16 cellular contexts compared by ENCODE assay signal in the genomic region with DNA sequence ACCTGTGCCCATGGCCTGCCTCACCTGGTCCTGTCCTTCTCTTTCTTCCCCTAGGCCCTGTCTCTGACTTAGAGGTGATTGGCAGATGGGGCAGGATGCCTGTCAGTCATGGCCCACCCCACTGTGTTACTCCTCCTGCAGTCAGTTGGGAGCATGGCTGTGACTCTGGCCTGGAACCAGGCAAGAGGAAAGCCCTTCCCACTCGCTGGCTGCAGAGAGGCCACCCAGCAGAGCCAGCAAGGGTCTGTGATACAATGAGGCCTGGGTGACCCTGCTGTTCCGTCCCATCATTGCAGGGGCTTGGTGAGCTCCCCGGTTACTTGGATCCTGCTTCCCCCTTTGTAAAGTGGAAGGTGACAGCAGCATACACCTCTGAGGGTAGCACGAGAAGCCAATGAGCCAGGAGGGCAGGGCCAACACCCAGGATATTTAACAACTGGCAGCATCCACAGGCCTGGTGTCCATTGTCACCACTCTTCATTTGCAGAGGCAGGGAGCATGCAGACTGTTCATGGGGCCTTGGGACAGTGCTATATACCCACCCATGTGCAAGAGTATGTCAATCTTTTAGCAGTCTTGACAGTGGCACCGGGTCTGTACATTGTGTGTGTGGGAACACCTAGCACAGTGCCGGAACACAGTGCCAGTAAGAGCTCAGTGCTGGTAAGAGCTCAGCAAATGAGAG.
DNase-seq lines count a peak whose midpoint lies in the region; ATAC-seq and TF ChIP-seq lines count a peak whose summit lies in the region.
"Had no signal": no experiment of that assay in that cellular context is flagged by ENCODE, and none has a peak within 500 bp of the region (broad histone marks: within the 10 kb centered on the region; RNA-seq: fewer than 3 reads in every experiment).

No MANE protein-coding gene starts in this region.

- no peak for ATAC-seq in sciatic nerve
- ATAC-seq in HG02642 (IDR thresholded peaks at IDR 0.05; ENCODE audit: poor library complexity, unreplicated experiment): no peak
- no peak for ATAC-seq in GM18868 (IDR thresholded peaks at IDR 0.05; ENCODE audit: unreplicated experiment)
- ATAC-seq: GM12878 had no signal

- peak overlapping the region; percentile 27; the same call in 1 of the 2 replicates for H3K4me2 ChIP-seq in BLaER1

- no peak for TF ChIP-seq EP300 in suprapubic skin (IDR thresholded peaks at IDR 0.05)

- no peak overlapping the region for H3K4me3 ChIP-seq in BLaER1
- no peak overlapping the region for H3K4me3 ChIP-seq in suprapubic skin
- H3K4me3 ChIP-seq: GM12878, HAP-1 had no signal

- no peak overlapping the region for H3K27ac ChIP-seq in BLaER1
- H3K27ac ChIP-seq in suprapubic skin: no peak overlapping the region
- H3K27ac ChIP-seq: C4-2B had no signal

- intact Hi-C loops in sciatic nerve (cut with DNase I): no loop called here

- peaks cover 20% of the 10 kb centered on the region for H3K4me1 ChIP-seq in BLaER1
- no peaks in the 10 kb centered on the region for H3K4me1 ChIP-seq in suprapubic skin
- H3K4me1 ChIP-seq: HAP-1 had no signal

- H3K36me3 ChIP-seq in BLaER1: no peaks in the 10 kb centered on the region
- H3K36me3 ChIP-seq in suprapubic skin: no peaks in the 10 kb centered on the region
- H3K36me3 ChIP-seq: HAP-1 had no signal

- 82% methylated on average over 3 of the region's 6 CpGs for WGBS in suprapubic skin

- no peak overlapping the region for H3K9ac ChIP-seq in BLaER1

- DNase-seq in mesenteric fat pad (ENCODE audit: low spot score) (peak; percentile 65), sciatic nerve (ENCODE audit: low spot score) (peak; percentile 15), suprapubic skin (ENCODE audit: low spot score in 2 of 2) (peak; percentile 20 to 29)
- DNase-seq: CD4-positive, CD25-positive, alpha-beta regulatory T cell; DMS 273 treated with DMSO at 0.1 percent for 48 hours; DMS79; EL; GDM1; GOT3; HFFc6 had no signal

- H3K9me3 ChIP-seq in BLaER1: peaks cover 31% of the 10 kb centered on the region
- peaks cover 16% of the 10 kb centered on the region for H3K9me3 ChIP-seq in suprapubic skin
- H3K9me3 ChIP-seq: HAP-1 had no signal

- TF ChIP-seq CTCF in suprapubic skin (IDR thresholded peaks at IDR 0.05): no peak

- H4K20me1 ChIP-seq in BLaER1: no peaks in the 10 kb centered on the region

- no peaks in the 10 kb centered on the region for H3K27me3 ChIP-seq in BLaER1
- peaks cover 4% of the 10 kb centered on the region for H3K27me3 ChIP-seq in suprapubic skin

- TF ChIP-seq POLR2A in suprapubic skin (IDR thresholded peaks at IDR 0.05): no peak

Comparison
In these comparisons a context has a peak if more than half of its experiments do, and no peak if none do; other contexts are left out.
1. DNase-seq: peak in every context shown above with its lines; median percentile 65 in mesenteric fat pad; 24 in suprapubic skin; 15 in sciatic nerve.